20 cellular contexts compared by ENCODE assay signal in genomic region chr5:159821541-159821940, GRCh38.
DNase-seq lines count a peak whose midpoint lies in the region; ATAC-seq and TF ChIP-seq lines count a peak whose summit lies in the region.
"Had no signal": no experiment of that assay in that cellular context is flagged by ENCODE, and none has a peak within 500 bp of the region (broad histone marks: within the 10 kb centered on the region; RNA-seq: fewer than 3 reads in every experiment).

No MANE protein-coding gene starts in this region.

- H3K4me1 ChIP-seq in left ventricle myocardium inferior (peaks cover 14% of the 10 kb centered on the region), PC-9 (replicated peaks; ENCODE audit: insufficient read depth) (peaks cover 97% of the 10 kb centered on the region), esophagus muscularis mucosa (peaks cover 3 to 27% (median 9%) of the 10 kb centered on the region in 4 donors), PC-3 (ENCODE audit: insufficient read depth, low read length) (peaks cover 42% of the 10 kb centered on the region)
- H3K4me1 ChIP-seq: BE2C, HAP-1 had no signal

- H4K20me1 ChIP-seq in PC-9 (ENCODE audit: insufficient read depth) (no peaks in the 10 kb centered on the region), PC-3 (ENCODE audit: low read length) (no peaks in the 10 kb centered on the region)
- H4K20me1 ChIP-seq: BLaER1 treated with 17β-estradiol and CSF1 and Interleukin-3, amounts not matched to agents 10 nM and 100 nM had no signal

- BruUV-seq in PC-9 (replicated peaks; lab: Mats Ljungman, UMichigan): no TSS peak
- no TSS peak for BruUV-seq in PC-3 (replicated peaks; lab: Mats Ljungman, UMichigan)

- WGBS in esophagus muscularis mucosa: 90% methylated on average over 8 of the region's 8 CpGs

- H3K4me2 ChIP-seq in PC-9 (peak overlapping the region; percentile 58; the same call in 1 of the 2 replicates), PC-3 (ENCODE audit: low read length) (no peak overlapping the region)
- H3K4me2 ChIP-seq: BLaER1 treated with 17β-estradiol and CSF1 and Interleukin-3, amounts not matched to agents 10 nM and 100 nM had no signal

- H3K79me2 ChIP-seq in PC-9 (ENCODE audit: low read depth): no peaks in the 10 kb centered on the region
- H3K79me2 ChIP-seq in PC-3 (ENCODE audit: low read length): no peaks in the 10 kb centered on the region

- no peak overlapping the region for H2AFZ ChIP-seq in PC-9
- no peak overlapping the region for H2AFZ ChIP-seq in PC-3 (ENCODE audit: low read length)
- H2AFZ ChIP-seq: GM23248 had no signal

- CTCF ChIA-PET in PC-9 (lab: Charles Lee): no interaction called here
- CTCF ChIA-PET in PC-3 (lab: Charles Lee): no interaction called here

- H3K9ac ChIP-seq in PC-3 (ENCODE audit: low read length): no peak overlapping the region
- H3K9ac ChIP-seq: BLaER1 treated with 17β-estradiol and CSF1 and Interleukin-3, amounts not matched to agents 10 nM and 100 nM; GM23248 had no signal

- no peak for DNase-seq in left ventricle myocardium inferior
- no peak for DNase-seq in Right ventricle myocardium inferior (ENCODE audit: missing footprints)
- DNase-seq in PC-9: no peak
- peak; percentile 84 for DNase-seq in esophagus muscularis mucosa (ENCODE audit: extremely low spot score)
- no peak for DNase-seq in PC-3
- DNase-seq in activated CD8-positive, alpha-beta memory T cell treated with anti-CD3 and anti-CD28 coated beads for 24 hours: no peak
- DNase-seq: ACHN; AML-193; BE2C; CD4-positive, alpha-beta T cell; CD8-positive, alpha-beta memory T cell; DMS53; DMS79 treated with DMSO at 0.1 percent for 48 hours; GF-D8; GM23248; HFFc6 had no signal

- H3K27me3 ChIP-seq in left ventricle myocardium inferior (ENCODE audit: low read depth): peaks cover 11% of the 10 kb centered on the region
- H3K27me3 ChIP-seq in PC-9 (ENCODE audit: insufficient read depth, low read depth): no peaks in the 10 kb centered on the region
- no peaks in the 10 kb centered on the region for H3K27me3 ChIP-seq in esophagus muscularis mucosa
- no peaks in the 10 kb centered on the region for H3K27me3 ChIP-seq in PC-3 (ENCODE audit: low read length)
- H3K27me3 ChIP-seq: BLaER1 treated with 17β-estradiol and CSF1 and Interleukin-3, amounts not matched to agents 10 nM and 100 nM had no signal

- H3K9me3 ChIP-seq in left ventricle myocardium inferior (replicated peaks): no peaks in the 10 kb centered on the region
- H3K9me3 ChIP-seq in PC-9 (ENCODE audit: insufficient read depth, low read depth): no peaks in the 10 kb centered on the region
- no peaks in the 10 kb centered on the region for H3K9me3 ChIP-seq in esophagus muscularis mucosa
- H3K9me3 ChIP-seq in PC-3 (ENCODE audit: low read length): no peaks in the 10 kb centered on the region
- H3K9me3 ChIP-seq: BE2C; BLaER1 treated with 17β-estradiol and CSF1 and Interleukin-3, amounts not matched to agents 10 nM and 100 nM; HAP-1 had no signal

- intact Hi-C loops in left ventricle myocardium inferior (cut with micrococcal nuclease) (no loop called here), Right ventricle myocardium inferior (cut with DNase I) (loop anchor here (5.0 kb wide), 1 partner anchor 36 kb away; no protein-coding TSS in a partner anchor), PC-9 (cut with micrococcal nuclease; ENCODE audit: unreplicated experiment) (no loop called here), esophagus muscularis mucosa (cut with DNase I) (no loop called here), PC-3 (cut with micrococcal nuclease) (loop anchor here (10.0 kb wide), 1 partner anchor 307 kb away; no protein-coding TSS in a partner anchor)

- TF ChIP-seq EP300 in esophagus muscularis mucosa (IDR thresholded peaks at IDR 0.05): no peak

- TF ChIP-seq POLR2A in esophagus muscularis mucosa (IDR thresholded peaks at IDR 0.05; ENCODE audit: low read depth): no peak

- POLR2A ChIA-PET in PC-9 (lab: Charles Lee; ENCODE audit: unreplicated experiment) (no interaction called here), PC-3 (lab: Charles Lee; ENCODE audit: unreplicated experiment) (no interaction called here)

- peak overlapping the region; percentile 84 for H3K27ac ChIP-seq in left ventricle myocardium inferior (replicated peaks)
- peak overlapping the region; percentile 94 for H3K27ac ChIP-seq in PC-9
- H3K27ac ChIP-seq in esophagus muscularis mucosa (replicated peaks in 1 of 4): no peak overlapping the region
- H3K27ac ChIP-seq in PC-3 (ENCODE audit: low read length): no peak overlapping the region
- H3K27ac ChIP-seq: 22Rv1; BLaER1 treated with 17β-estradiol and CSF1 and Interleukin-3, amounts not matched to agents 10 nM and 100 nM; GM23248 had no signal

- no peaks in the 10 kb centered on the region for H3K36me3 ChIP-seq in left ventricle myocardium inferior
- H3K36me3 ChIP-seq in PC-9 (ENCODE audit: low read depth): no peaks in the 10 kb centered on the region
- no peaks in the 10 kb centered on the region for H3K36me3 ChIP-seq in esophagus muscularis mucosa
- no peaks in the 10 kb centered on the region for H3K36me3 ChIP-seq in PC-3 (ENCODE audit: low read depth, low read length)
- H3K36me3 ChIP-seq: BE2C; BLaER1 treated with 17β-estradiol and CSF1 and Interleukin-3, amounts not matched to agents 10 nM and 100 nM; HAP-1 had no signal

- H3K9me2 ChIP-seq in PC-9 (ENCODE audit: insufficient read depth): no peaks in the 10 kb centered on the region
- no peaks in the 10 kb centered on the region for H3K9me2 ChIP-seq in PC-3 (replicated peaks; ENCODE audit: low read length)

- TF ChIP-seq CTCF in left ventricle myocardium inferior (IDR thresholded peaks at IDR 0.05; ENCODE audit: borderline replicate concordance): no peak
- TF ChIP-seq CTCF in PC-9 (conservative IDR thresholded peaks at IDR 0.05): no peak
- no peak for TF ChIP-seq CTCF in esophagus muscularis mucosa (IDR thresholded peaks at IDR 0.05)
- no peak for TF ChIP-seq CTCF in PC-3 (conservative IDR thresholded peaks at IDR 0.05; ENCODE audit: low read depth, low read length)

- H3K4me3 ChIP-seq in left ventricle myocardium inferior (no peak overlapping the region), PC-9 (no peak overlapping the region), esophagus muscularis mucosa (no peak overlapping the region), PC-3 (ENCODE audit: low read length) (no peak overlapping the region)
- H3K4me3 ChIP-seq: BLaER1 treated with 17β-estradiol and CSF1 and Interleukin-3, amounts not matched to agents 10 nM and 100 nM; GM23248; HAP-1 had no signal

- peaks cover 74% of the 10 kb centered on the region for H3F3A ChIP-seq in PC-9 (ENCODE audit: insufficient read depth, low read depth)
- peaks cover 5% of the 10 kb centered on the region for H3F3A ChIP-seq in PC-3 (ENCODE audit: low read length, unreplicated experiment)

- ATAC-seq in Right ventricle myocardium inferior (no peak), PC-3 (no peak), GM19035 (IDR thresholded peaks at IDR 0.05; ENCODE audit: unreplicated experiment) (no peak)

Comparison
In these comparisons a context has a peak if more than half of its experiments do, and no peak if none do; other contexts are left out.
1. intact Hi-C loops: an anchor here in Right ventricle myocardium inferior (5.0 kb wide) and PC-3 (10.0 kb wide); none called in left ventricle myocardium inferior, PC-9 and esophagus muscularis mucosa.
2. H3K27ac ChIP-seq: peak in left ventricle myocardium inferior (single experiment) and PC-9 (single experiment); none in esophagus muscularis mucosa (0 of 4) and PC-3 (single experiment).